21 cellular contexts compared by ENCODE assay signal in genomic region chr1:117271129-117271528, GRCh38.
"Had no signal": no experiment of that assay in that cellular context is flagged by ENCODE, and none has a peak within 500 bp of the region (broad histone marks: within the 10 kb centered on the region; RNA-seq: fewer than 3 reads in every experiment).

No MANE protein-coding gene starts in this region.

- H3K4me1 ChIP-seq: foreskin keratinocyte, prostate gland, right lobe of liver, spleen, testis had no signal

- H3K27me3 Mint-ChIP-seq: dendritic cell treated with granulocyte-macrophage colony-stimulating factor and Interleukin-4, amounts not matched to agents 40 ng/mL and 50 ng/mL, for 4 days; stimulated activated naive CD8-positive, alpha-beta T cell treated with anti-CD3 and anti-CD28 coated beads, Interleukin-15, amount 100 ng/mL, for 72 hours had no signal

- DNase-seq: effector memory CD8-positive, alpha-beta T cell; kidney; left cardiac atrium; left ventricle myocardium inferior; lower lobe of right lung; naive B cell; occipital lobe; right lobe of liver; spleen; stimulated activated CD4-positive, alpha-beta T cell treated with anti-CD3 and anti-CD28 coated beads, Interleukin-2, amount 100 ng/mL, for 24 hours; stimulated activated CD4-positive, alpha-beta T cell treated with anti-CD3 and anti-CD28 coated beads, Interleukin-4, amount 100 ng/mL, for 4 hours; stimulated activated naive B cell treated with anti-CD40 and anti-IgM and Interleukin-4, amounts not matched to agents 10 μg/mL and 1 μg/mL and 100 μg/mL, for 72 hours; stimulated activated naive CD8-positive, alpha-beta T cell treated with anti-CD3 and anti-CD28 coated beads, Interleukin-15, amount 100 ng/mL, for 72 hours; testis had no signal

- H3K79me2 ChIP-seq: parathyroid adenoma had no signal

- H2AFZ ChIP-seq: parathyroid adenoma had no signal

- H3K9me3 Mint-ChIP-seq: dendritic cell treated with granulocyte-macrophage colony-stimulating factor and Interleukin-4, amounts not matched to agents 40 ng/mL and 50 ng/mL, for 4 days; effector memory CD8-positive, alpha-beta T cell had no signal

- H3K27ac ChIP-seq: foreskin keratinocyte, left ventricle myocardium inferior, lower lobe of right lung, parathyroid adenoma, prostate gland, right lobe of liver, spleen, testis, tibial nerve had no signal

- H3K9me3 ChIP-seq: lower lobe of right lung, prostate gland, testis had no signal

- H3K27ac Mint-ChIP-seq: dendritic cell treated with granulocyte-macrophage colony-stimulating factor and Interleukin-4, amounts not matched to agents 40 ng/mL and 50 ng/mL, for 4 days; effector memory CD8-positive, alpha-beta T cell; memory B cell; naive B cell; stimulated activated naive B cell treated with anti-CD40 and anti-IgM and Interleukin-4, amounts not matched to agents 10 μg/mL and 1 μg/mL and 100 μg/mL, for 72 hours; stimulated activated naive CD8-positive, alpha-beta T cell treated with anti-CD3 and anti-CD28 coated beads, Interleukin-15, amount 100 ng/mL, for 72 hours had no signal

- H3K36me3 Mint-ChIP-seq: memory B cell; naive B cell; stimulated activated naive B cell treated with anti-CD40 and anti-IgM and Interleukin-4, amounts not matched to agents 10 μg/mL and 1 μg/mL and 100 μg/mL, for 72 hours had no signal

- H3K4me3 Mint-ChIP-seq: dendritic cell treated with granulocyte-macrophage colony-stimulating factor and Interleukin-4, amounts not matched to agents 40 ng/mL and 50 ng/mL, for 4 days; effector memory CD8-positive, alpha-beta T cell; memory B cell; naive B cell; nephron; stimulated activated naive B cell treated with anti-CD40 and anti-IgM and Interleukin-4, amounts not matched to agents 10 μg/mL and 1 μg/mL and 100 μg/mL, for 72 hours; stimulated activated naive CD8-positive, alpha-beta T cell treated with anti-CD3 and anti-CD28 coated beads, Interleukin-15, amount 100 ng/mL, for 72 hours had no signal

- H3K4me1 Mint-ChIP-seq: memory B cell; naive B cell; stimulated activated naive B cell treated with anti-CD40 and anti-IgM and Interleukin-4, amounts not matched to agents 10 μg/mL and 1 μg/mL and 100 μg/mL, for 72 hours; stimulated activated naive CD8-positive, alpha-beta T cell treated with anti-CD3 and anti-CD28 coated beads, Interleukin-15, amount 100 ng/mL, for 72 hours had no signal

- H3K36me3 ChIP-seq: left ventricle myocardium inferior, lower lobe of right lung, prostate gland, right lobe of liver, spleen, tibial nerve had no signal

- H3K27me3 ChIP-seq: foreskin keratinocyte, right lobe of liver, spleen, testis, tibial nerve had no signal

- H3K4me3 ChIP-seq: left ventricle myocardium inferior, lower lobe of right lung, prostate gland, right lobe of liver, spleen, testis, tibial nerve had no signal

- H3K9ac ChIP-seq: parathyroid adenoma had no signal

- ATAC-seq: effector memory CD8-positive, alpha-beta T cell; left cardiac atrium; lower lobe of right lung; right lobe of liver; stimulated activated naive B cell treated with anti-CD40 and anti-IgM and Interleukin-4, amounts not matched to agents 10 μg/mL and 1 μg/mL and 100 μg/mL, for 72 hours; stimulated activated naive CD8-positive, alpha-beta T cell treated with anti-CD3 and anti-CD28 coated beads, Interleukin-15, amount 100 ng/mL, for 72 hours had no signal
